In the genomic region with DNA sequence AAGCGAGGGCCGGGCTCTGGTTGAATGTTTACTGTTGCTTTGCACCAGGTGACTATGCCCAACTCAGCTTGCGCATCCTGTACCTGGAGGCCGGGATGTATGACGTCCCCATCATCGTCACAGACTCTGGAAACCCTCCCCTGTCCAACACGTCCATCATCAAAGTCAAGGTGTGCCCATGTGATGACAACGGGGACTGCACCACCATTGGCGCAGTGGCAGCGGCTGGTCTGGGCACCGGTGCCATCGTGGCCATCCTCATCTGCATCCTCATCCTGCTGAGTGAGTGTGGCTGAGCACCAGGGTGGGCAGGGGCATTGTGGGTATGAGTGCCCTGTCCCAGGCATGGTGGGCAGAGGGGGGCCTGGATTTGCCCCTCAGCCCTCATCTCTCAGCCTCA, we compare ENCODE assay signal across 25 cellular contexts.
"Had no signal": no experiment of that assay in that cellular context is flagged by ENCODE, and none has a peak within 500 bp of the region (broad histone marks: within the 10 kb centered on the region; RNA-seq: fewer than 3 reads in every experiment).

No MANE protein-coding gene starts in this region.

- H3K9ac ChIP-seq: SK-N-SH had no signal

- H3K27me3 ChIP-seq: brain microvascular endothelial cell, cardiac muscle cell, MG63 had no signal

- H3K4me1 ChIP-seq: SJCRH30 had no signal

- H3K36me3 ChIP-seq: brain microvascular endothelial cell, cardiac muscle cell, MG63, SJCRH30 had no signal

- H3K4me2 ChIP-seq: SK-N-SH had no signal

- H3K27ac ChIP-seq: brain microvascular endothelial cell, cardiac muscle cell, SJCRH30, VCaP had no signal

- H3K9me3 ChIP-seq: MG63, SJCRH30, SK-N-SH had no signal

- DNase-seq: activated CD4-positive, alpha-beta memory T cell treated with anti-CD3 and anti-CD28 coated beads for 36 hours; activated CD4-positive, alpha-beta T cell treated with anti-CD3 and anti-CD28 coated beads, Interleukin-2, amount 10 ng/mL, durations not matched to agents 7 days and 5 days; activated CD4-positive, CD25-positive, alpha-beta regulatory T cell; activated CD8-positive, alpha-beta memory T cell treated with anti-CD3 and anti-CD28 coated beads for 24 hours; activated naive CD4-positive, alpha-beta T cell treated with Interleukin-2 at 50 U/mL for 16 hours; activated T-cell treated with anti-CD3 and anti-CD28 coated beads, Interleukin-2, amount 50 U/mL, for 4 hours; brain microvascular endothelial cell; MG63; MV-4-11; NCI-H1092 treated with DMSO at 0.1 percent for 48 hours; NCI-H1417 treated with DMSO at 0.1 percent for 48 hours; NCI-H1694; NCI-H2029; NCI-H2107; NCI-H2171 treated with DMSO at 0.1 percent for 48 hours; NCI-H345; NCI-H510A; NCI-H526 treated with DMSO at 0.1 percent for 48 hours; NCI-H82; SJCRH30; SK-N-SH had no signal

- H3K4me3 ChIP-seq: cardiac muscle cell, MG63, SJCRH30 had no signal

- ATAC-seq: activated naive CD4-positive, alpha-beta T cell treated with anti-CD3 and anti-CD28 coated beads, Interleukin-2, amount 50 U/mL, for 72 hours; activated T-cell treated with anti-CD3 and anti-CD28 coated beads, Interleukin-2, amount 50 U/mL, for 4 hours; Right ventricle myocardium inferior had no signal
